8 cellular contexts compared by ENCODE assay signal in genomic region chr9:130535818-130536521, GRCh38. TPM values are rescaled to one million over a fixed set of nuclear protein-coding genes. Genes with fewer than 3 reads are reported as not detected.
DNase-seq lines count a peak whose midpoint lies in the region; ATAC-seq, FAIRE-seq and TF ChIP-seq lines count a peak whose summit lies in the region.

No MANE protein-coding gene starts in this region.

- in situ Hi-C loops in HepG2 (cut with HindIII; ENCODE audit: extremely low pct_ligation_motif_present, low pct_unique_long_range_greater_than_20kb): no loop called here

- BruUV-seq in HepG2 (replicated peaks; lab: Mats Ljungman, UMichigan): no TSS peak

- H2AFZ ChIP-seq in HepG2 (ENCODE audit: low read length): no peak overlapping the region

- H3K79me2 ChIP-seq in HepG2 (ENCODE audit: insufficient read depth, low read length): no peaks in the 10 kb centered on the region

- H3K4me3 Mint-ChIP-seq in activated naive CD4-positive, alpha-beta T cell treated with anti-CD3 and anti-CD28 coated beads, Interleukin-2, amount 10 ng/mL, durations not matched to agents 7 days and 5 days: no peak overlapping the region

- H3K9me3 ChIP-seq in BE2C: no peaks in the 10 kb centered on the region
- H3K9me3 ChIP-seq in HepG2 (ENCODE audit: low read length): no peaks in the 10 kb centered on the region
- no peaks in the 10 kb centered on the region for H3K9me3 ChIP-seq in MG63

- WGBS in HepG2 (ENCODE audit: low lambda C conversion rate): 15% methylated on average over 15 of the region's 28 CpGs

- H3K27me3 Mint-ChIP-seq in activated naive CD4-positive, alpha-beta T cell treated with anti-CD3 and anti-CD28 coated beads, Interleukin-2, amount 10 ng/mL, durations not matched to agents 7 days and 5 days: peaks cover 83% of the 10 kb centered on the region

- no peak for TF ChIP-seq POLR2A in HepG2 (IDR thresholded peaks at IDR 0.05; ENCODE audit: insufficient read depth in 1 of 2, low read depth in 2 of 2, low read length in 2 of 2)

- H3K9ac ChIP-seq in HepG2 (ENCODE audit: insufficient read depth, low read depth, low read length): peak overlapping the region; percentile 17; the same call in 1 of the 2 replicates

- CTCF ChIA-PET in HepG2 (lab: Yijun Ruan, JAX; ENCODE audit: low intra/inter-chr PET ratio, low total read pairs): no interaction called here
- CTCF ChIA-PET in activated naive CD4-positive, alpha-beta T cell treated with anti-CD3 and anti-CD28 coated beads, Interleukin-2, amount 10 ng/mL, durations not matched to agents 7 days and 5 days (lab: Charles Lee): no interaction called here

- H4K20me1 ChIP-seq in HepG2 (ENCODE audit: insufficient read depth, low read length): no peaks in the 10 kb centered on the region

- intact Hi-C loops in HepG2 (cut with micrococcal nuclease; ENCODE audit: unreplicated experiment): no loop called here

- TF ChIP-seq CTCF in BE2C (IDR thresholded peaks at IDR 0.05; ENCODE audit: low read depth, low read length) (no peak), bronchial epithelial cell (IDR thresholded peaks at IDR 0.05; ENCODE audit: insufficient read depth, low read length, severe bottlenecking) (no peak), HepG2 (CRISPR knock-in tag; IDR thresholded peaks at IDR 0.05) (no peak)

- H3K4me2 ChIP-seq in HepG2 (ENCODE audit: low read depth, low read length): peak overlapping the region; percentile 77

- DNase-seq in BE2C: peak; percentile 67
- peak; percentile 26 for DNase-seq in NCI-H146 treated with DMSO at 0.1 percent for 48 hours (lab: John Stamatoyannopoulos, UW; ENCODE audit: unreplicated experiment)
- peak; percentile 49 for DNase-seq in bronchial epithelial cell (ENCODE audit: low read depth)
- peak; percentile 25 for DNase-seq in HepG2 (ENCODE audit: low spot score)
- DNase-seq in MG63: no peak
- DNase-seq in A172 (ENCODE audit: low spot score): no peak
- DNase-seq in activated naive CD4-positive, alpha-beta T cell treated with anti-CD3 and anti-CD28 coated beads, Interleukin-2, amount 10 ng/mL, durations not matched to agents 7 days and 5 days: no peak

- no peak overlapping the region for H3K27ac Mint-ChIP-seq in activated naive CD4-positive, alpha-beta T cell treated with anti-CD3 and anti-CD28 coated beads, Interleukin-2, amount 10 ng/mL, durations not matched to agents 7 days and 5 days

- H3K9me3 Mint-ChIP-seq in activated naive CD4-positive, alpha-beta T cell treated with anti-CD3 and anti-CD28 coated beads, Interleukin-2, amount 10 ng/mL, durations not matched to agents 7 days and 5 days: no peaks in the 10 kb centered on the region

- peaks cover 14% of the 10 kb centered on the region for H3K4me1 ChIP-seq in BE2C
- peaks cover 33% of the 10 kb centered on the region for H3K4me1 ChIP-seq in HepG2 (ENCODE audit: insufficient read depth, low read length)

- POLR2A ChIA-PET in HepG2 (lab: Yijun Ruan, JAX): interaction anchor here (0.6 to 2.5 kb wide), 5 partner anchors 9 to 42 kb away, joined by 3 to 14 read pairs (median 7); no protein-coding TSS in a partner anchor

- FAIRE-seq in bronchial epithelial cell (lab: Jason Lieb, UNC): no peak
- no peak for FAIRE-seq in HepG2 (lab: Jason Lieb, UNC)

- H3K27me3 ChIP-seq in BE2C (no peaks in the 10 kb centered on the region), bronchial epithelial cell (ENCODE audit: control insufficient read depth, insufficient read depth, low read length) (no peaks in the 10 kb centered on the region), HepG2 (ENCODE audit: control insufficient read depth in 1 of 2, insufficient read depth in 2 of 2, low read length in 2 of 2) (peaks cover 0 to 15% of the 10 kb centered on the region in 2 experiments; a peak in 2 of 5 replicates), MG63 (no peaks in the 10 kb centered on the region)

- ATAC-seq in HepG2 (peak; percentile 76), GM21390 (IDR thresholded peaks at IDR 0.05; ENCODE audit: unreplicated experiment) (no peak)

- no peaks in the 10 kb centered on the region for H3K36me3 Mint-ChIP-seq in activated naive CD4-positive, alpha-beta T cell treated with anti-CD3 and anti-CD28 coated beads, Interleukin-2, amount 10 ng/mL, durations not matched to agents 7 days and 5 days

- H3K4me3 ChIP-seq in BE2C (ENCODE audit: low read depth, low read length) (peak overlapping the region; percentile 52), bronchial epithelial cell (ENCODE audit: low read depth, low read length) (no peak overlapping the region), HepG2 (replicated peaks in 1 of 3; ENCODE audit: insufficient read depth in 1 of 3, low read depth in 2 of 3, low read length in 3 of 3) (peak overlapping the region; percentile 43 to 60 (median 45)), MG63 (no peak overlapping the region)

- TF ChIP-seq EP300 in HepG2 (IDR thresholded peaks at IDR 0.05; ENCODE audit: low read depth in 2 of 2, low read length in 2 of 2) (no peak), HepG2 (CRISPR knock-in tag; IDR thresholded peaks at IDR 0.05; ENCODE audit: borderline replicate concordance) (no peak)

- TF ChIP-seq RAD21 in HepG2 (CRISPR knock-in tag; IDR thresholded peaks at IDR 0.05): no peak

- H3K36me3 ChIP-seq in BE2C: no peaks in the 10 kb centered on the region
- no peaks in the 10 kb centered on the region for H3K36me3 ChIP-seq in bronchial epithelial cell (ENCODE audit: control insufficient read depth, insufficient read depth, low read length)
- no peaks in the 10 kb centered on the region for H3K36me3 ChIP-seq in HepG2 (replicated peaks in 1 of 2; ENCODE audit: control insufficient read depth in 1 of 2, insufficient read depth in 2 of 2, low read length in 2 of 2)
- H3K36me3 ChIP-seq in MG63: no peaks in the 10 kb centered on the region

- no peak overlapping the region for H3K27ac ChIP-seq in HepG2 (ENCODE audit: extremely low read length, insufficient read depth, low read length)

- H3K4me1 Mint-ChIP-seq in activated naive CD4-positive, alpha-beta T cell treated with anti-CD3 and anti-CD28 coated beads, Interleukin-2, amount 10 ng/mL, durations not matched to agents 7 days and 5 days: no peaks in the 10 kb centered on the region

TF ChIP-seq in HepG2, 621 proteins besides CTCF, POLR2A, EP300 and RAD21 (continues in another document):
- peak; percentile 59 for TF ChIP-seq SALL1 (CRISPR knock-in tag; IDR thresholded peaks at IDR 0.05)
- no peak for TF ChIP-seq RORA (CRISPR knock-in tag; IDR thresholded peaks at IDR 0.05)
- no peak for TF ChIP-seq MIER3 (CRISPR knock-in tag; IDR thresholded peaks at IDR 0.05; ENCODE audit: borderline replicate concordance)

RNA-seq across cellular contexts. Expression of gene FUBP3, which starts 43.4 kb away (rescaled TPM):
- 206 TPM for polyA plus RNA-seq in BE2C (2012; ENCODE audit: insufficient read depth, insufficient read length, low read depth)
- total RNA-seq in bronchial epithelial cell (45.8 and 51.5 TPM in 2 replicates), HepG2 (2016; rRNA removed; fragmentation: Illumina TruSeq; extraction: Trizol) (40.0 and 42.7 TPM in 2 replicates)
- 6.3 and 7.8 TPM in 2 replicates for total RNA-seq in HepG2 (2016; cell fraction: cytosol; rRNA removed; fragmentation: Illumina TruSeq; extraction: Trizol; ENCODE audit: low read depth)
- total RNA-seq in HepG2 (2016; cell fraction: insoluble cytoplasmic fraction; rRNA removed; fragmentation: Illumina TruSeq; extraction: Trizol): 36.9 and 42.9 TPM in 2 replicates
- 18.7 and 20.2 TPM in 2 replicates for total RNA-seq in HepG2 (2016; cell fraction: membrane; rRNA removed; fragmentation: Illumina TruSeq; extraction: Trizol)
- total RNA-seq in HepG2 (2016; cell fraction: nucleus; rRNA removed; fragmentation: Illumina TruSeq; extraction: Trizol): 29.1 and 31.8 TPM in 2 replicates
- 28.7 and 45.9 TPM in 2 replicates for polyA plus RNA-seq in HepG2 (2011; rRNA removed)
- polyA plus RNA-seq in HepG2 (2011; cell fraction: cytosol; rRNA removed): 19.2 and 22.5 TPM in 2 replicates
- polyA plus RNA-seq in HepG2 (2011; cell fraction: nucleus; rRNA removed): 87.0 and 120 TPM in 2 replicates
- polyA plus RNA-seq in HepG2 (2012): 32.5 and 37.6 TPM in 2 replicates
- polyA plus RNA-seq in HepG2 (2016; cell fraction: cytosol; fragmentation: Illumina TruSeq; extraction: Trizol; ENCODE audit: low read depth): 4.9 and 5.9 TPM in 2 replicates
- 52.7 and 56.2 TPM in 2 replicates for polyA plus RNA-seq in HepG2 (2016; cell fraction: insoluble cytoplasmic fraction; fragmentation: Illumina TruSeq; extraction: Trizol; ENCODE audit: low read depth)
- polyA plus RNA-seq in HepG2 (2016; cell fraction: membrane; fragmentation: Illumina TruSeq; extraction: Trizol; ENCODE audit: low read depth): 13.3 and 13.7 TPM in 2 replicates
- polyA plus RNA-seq in HepG2 (2016; cell fraction: nucleus; fragmentation: Illumina TruSeq; extraction: Trizol; ENCODE audit: insufficient read depth, low read depth): 67.5 and 77.3 TPM in 2 replicates
- polyA minus RNA-seq in HepG2 (2011; rRNA and poly(A)+ RNA removed; ENCODE audit: low replicate concordance): 35.2 and 98.1 TPM in 2 replicates
- polyA minus RNA-seq in HepG2 (2011; cell fraction: cytosol; rRNA and poly(A)+ RNA removed): 16.8 and 22.0 TPM in 2 replicates
- 26.3 and 38.8 TPM in 2 replicates for polyA minus RNA-seq in HepG2 (2011; cell fraction: nucleus; rRNA and poly(A)+ RNA removed)
- 30.3 and 35.8 TPM in 2 replicates for total RNA-seq in MG63 (2014; rRNA removed; shearing (Covaris generic); ENCODE audit: low replicate concordance)
- 0.02 TPM in 1 of 2 replicates, not detected in the other for total RNA-seq in A172 (2014; rRNA removed; shearing (Covaris generic))

Comparison
In these comparisons a context has a peak if more than half of its experiments do, and no peak if none do; other contexts are left out.
1. DNase-seq: peak in BE2C (single experiment), NCI-H146 treated with DMSO at 0.1 percent for 48 hours (single experiment), bronchial epithelial cell (single experiment) and HepG2 (single experiment); none in MG63 (single experiment), A172 (single experiment) and activated naive CD4-positive, alpha-beta T cell treated with anti-CD3 and anti-CD28 coated beads, Interleukin-2, amount 10 ng/mL, durations not matched to agents 7 days and 5 days (single experiment).
2. H3K4me3 ChIP-seq: peak in BE2C (single experiment) and HepG2 (3 of 3); none in bronchial epithelial cell (single experiment) and MG63 (single experiment).